Comparison of ENCODE assay signal across 9 cellular contexts in the genomic region with DNA sequence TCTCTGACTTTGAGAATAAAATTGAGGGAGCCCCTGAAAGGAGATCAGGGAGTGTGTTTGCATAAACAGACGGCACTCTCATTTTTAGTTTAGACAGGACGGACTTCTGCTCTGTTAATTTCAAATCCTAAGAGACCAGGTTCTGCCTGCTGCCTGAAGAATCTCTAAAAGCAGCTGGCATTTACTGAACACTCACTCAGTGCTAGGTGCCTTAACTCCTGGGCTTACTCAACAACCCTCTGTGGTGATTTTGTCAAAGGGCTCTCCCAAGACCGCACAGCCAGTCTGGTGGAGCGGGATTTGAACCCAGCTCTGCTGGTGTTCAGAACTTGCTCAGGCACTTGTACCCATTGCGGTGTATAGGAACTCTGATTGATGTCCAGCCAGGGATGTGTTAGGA. TPM values are rescaled to one million over a fixed set of nuclear protein-coding genes. Genes with fewer than 3 reads are reported as not detected.
A peak's percentile ranks its signal among the peaks of the same experiment; 100 is the strongest.
DNase-seq lines count a peak whose midpoint lies in the region; ATAC-seq and TF ChIP-seq lines count a peak whose summit lies in the region.
"Had no signal": no experiment of that assay in that cellular context is flagged by ENCODE, and none has a peak within 500 bp of the region (broad histone marks: within the 10 kb centered on the region; RNA-seq: fewer than 3 reads in every experiment).

No MANE protein-coding gene starts in this region.

- H3K27ac ChIP-seq in cardiac muscle cell (peak overlapping the region; percentile 88), mesenchymal stem cell (ENCODE audit: low read length, poor library complexity, severe bottlenecking) (no peak overlapping the region)

- H3K4me1 ChIP-seq in cardiac muscle cell (ENCODE audit: low read depth) = peaks cover 36% of the 10 kb centered on the region
- H3K4me1 ChIP-seq in mesenchymal stem cell (ENCODE audit: control insufficient read depth, insufficient read depth, low read depth, low read length) = peaks cover 29% of the 10 kb centered on the region

- H3K79me1 ChIP-seq in mesenchymal stem cell (replicated peaks; ENCODE audit: low read length, poor library complexity, severe bottlenecking) = peaks cover 29% of the 10 kb centered on the region

- H2BK15ac ChIP-seq in mesenchymal stem cell (ENCODE audit: low read depth, poor library complexity, severe bottlenecking) = peak overlapping the region; percentile 96

- H3K4ac ChIP-seq in mesenchymal stem cell (ENCODE audit: low read depth in 1 of 2, low read length in 2 of 2) = peak overlapping the region in 1 of 2 experiments; percentile 34

- no peak overlapping the region for H3K4me2 ChIP-seq in mesenchymal stem cell (ENCODE audit: low read length, poor library complexity, severe bottlenecking)

- H3K9ac ChIP-seq in mesenchymal stem cell (ENCODE audit: low read length) = peak overlapping the region; percentile 84

- in situ Hi-C loops in GM13977 (cut with MboI; ENCODE audit: low pct_unique_long_range_greater_than_20kb, low sequenced_read_pairs, unreplicated experiment) = loop anchor here (10.0 kb wide), 1 partner anchor 46 kb away; no protein-coding TSS in a partner anchor

- H3K18ac ChIP-seq in mesenchymal stem cell (ENCODE audit: low read depth in 1 of 2, low read length in 2 of 2) = peak overlapping the region in 1 of 2 experiments; percentile 14

- WGBS in mesenchymal stem cell = 82% methylated on average over 5 of the region's 5 CpGs

- H3K36me3 Mint-ChIP-seq in activated CD8-positive, alpha-beta T cell treated with anti-CD3 and anti-CD28 coated beads, Interleukin-2, amount 10 ng/mL, durations not matched to agents 7 days and 5 days (ENCODE audit: low read depth) = peaks cover 50% of the 10 kb centered on the region
- H3K36me3 Mint-ChIP-seq in type B pancreatic cell = no peaks in the 10 kb centered on the region

- CTCF ChIA-PET in activated CD8-positive, alpha-beta T cell treated with anti-CD3 and anti-CD28 coated beads, Interleukin-2, amount 10 ng/mL, durations not matched to agents 7 days and 5 days (lab: Charles Lee) = interaction anchor here (1.0 to 7.4 kb wide), 8 partner anchors 8 to 167 kb away, joined by 3 to 98 read pairs (median 31); partner anchors contain the start of genes KDM2B and MORN3

- peak overlapping the region in 1 of 2 experiments; percentile 59 for H2BK12ac ChIP-seq in mesenchymal stem cell (ENCODE audit: low read length in 2 of 2)

- peak overlapping the region; percentile 94 for H3K27ac Mint-ChIP-seq in activated CD8-positive, alpha-beta T cell treated with anti-CD3 and anti-CD28 coated beads, Interleukin-2, amount 10 ng/mL, durations not matched to agents 7 days and 5 days
- no peak overlapping the region for H3K27ac Mint-ChIP-seq in type B pancreatic cell

- DNase-seq in cardiac muscle cell (ENCODE audit: low read depth in 1 of 2, low spot score in 1 of 2) (no peak), left ventricle myocardium superior (no peak), mesenchymal stem cell (peak; percentile 21), type B pancreatic cell (ENCODE audit: extremely low spot score, unreplicated experiment) (no peak), GM13977 (ENCODE audit: low spot score) (no peak), NCI-H748 (lab: John Stamatoyannopoulos, UW; ENCODE audit: unreplicated experiment) (no peak), hepatic stellate cell (ENCODE audit: low spot score) (no peak)
- DNase-seq in activated CD8-positive, alpha-beta T cell treated with anti-CD3 and anti-CD28 coated beads, Interleukin-2, amount 10 ng/mL, durations not matched to agents 7 days and 5 days = no peak
- DNase-seq: NCI-H1436 treated with DMSO at 0.1 percent for 48 hours had no signal

- ATAC-seq in left ventricle myocardium superior = no peak
- ATAC-seq in activated CD8-positive, alpha-beta T cell treated with anti-CD3 and anti-CD28 coated beads, Interleukin-2, amount 10 ng/mL, durations not matched to agents 7 days and 5 days = no peak

- H3K4me3 ChIP-seq in cardiac muscle cell (peak overlapping the region; percentile 71), mesenchymal stem cell (ENCODE audit: insufficient read depth in 1 of 2, low read depth in 1 of 2, low read length in 2 of 2) (peak overlapping the region in 1 of 2 experiments; percentile 86)

- POLR2A ChIA-PET in activated CD8-positive, alpha-beta T cell treated with anti-CD3 and anti-CD28 coated beads, Interleukin-2, amount 10 ng/mL, durations not matched to agents 7 days and 5 days (lab: Charles Lee) = interaction anchor here (0.6 to 5.7 kb wide), 9 partner anchors 9 to 100 kb away, joined by 3 to 77 read pairs (median 4); no protein-coding TSS in a partner anchor

- no peaks in the 10 kb centered on the region for H3K9me3 ChIP-seq in cardiac muscle cell (ENCODE audit: low read depth)
- H3K9me3 ChIP-seq in mesenchymal stem cell (ENCODE audit: control insufficient read depth, low read length) = no peaks in the 10 kb centered on the region

- TF ChIP-seq CTCF in cardiac muscle cell (IDR thresholded peaks at IDR 0.05; ENCODE audit: low read depth, low read length) (no peak), type B pancreatic cell (conservative IDR thresholded peaks at IDR 0.05) (no peak), GM13977 (IDR thresholded peaks at IDR 0.05; ENCODE audit: extremely low read depth, insufficient read depth, missing control alignments) (no peak)

- H3K36me3 ChIP-seq in cardiac muscle cell = no peaks in the 10 kb centered on the region
- no peaks in the 10 kb centered on the region for H3K36me3 ChIP-seq in mesenchymal stem cell (ENCODE audit: control insufficient read depth in 1 of 2, insufficient read depth in 2 of 2, low read depth in 1 of 2, low read length in 2 of 2)

- peaks cover 60% of the 10 kb centered on the region for H3K4me1 Mint-ChIP-seq in activated CD8-positive, alpha-beta T cell treated with anti-CD3 and anti-CD28 coated beads, Interleukin-2, amount 10 ng/mL, durations not matched to agents 7 days and 5 days (ENCODE audit: low read depth)
- H3K4me1 Mint-ChIP-seq in type B pancreatic cell (ENCODE audit: unreplicated experiment) = peaks cover 37% of the 10 kb centered on the region

- H3K27me3 Mint-ChIP-seq in activated CD8-positive, alpha-beta T cell treated with anti-CD3 and anti-CD28 coated beads, Interleukin-2, amount 10 ng/mL, durations not matched to agents 7 days and 5 days (ENCODE audit: low read depth) = no peaks in the 10 kb centered on the region
- H3K27me3 Mint-ChIP-seq in type B pancreatic cell = no peaks in the 10 kb centered on the region

- H2AK5ac ChIP-seq in mesenchymal stem cell (ENCODE audit: low read length, severe bottlenecking) = no peak overlapping the region

- no peaks in the 10 kb centered on the region for H3K9me3 Mint-ChIP-seq in activated CD8-positive, alpha-beta T cell treated with anti-CD3 and anti-CD28 coated beads, Interleukin-2, amount 10 ng/mL, durations not matched to agents 7 days and 5 days (ENCODE audit: insufficient read depth)
- H3K9me3 Mint-ChIP-seq in type B pancreatic cell = no peaks in the 10 kb centered on the region

- intact Hi-C loops in left ventricle myocardium superior (cut with micrococcal nuclease) = loop anchor here (10.0 kb wide), 1 partner anchor 64 kb away; no protein-coding TSS in a partner anchor

- no peak overlapping the region for H3K23ac ChIP-seq in mesenchymal stem cell (ENCODE audit: low read length in 2 of 2)

- no peak overlapping the region for H4K8ac ChIP-seq in mesenchymal stem cell (ENCODE audit: low read length)

- no peak overlapping the region for H2BK120ac ChIP-seq in mesenchymal stem cell (ENCODE audit: low read depth, low read length)

- no peak overlapping the region for H3K14ac ChIP-seq in mesenchymal stem cell (ENCODE audit: low read length in 2 of 2)

- no peak overlapping the region for H2BK5ac ChIP-seq in mesenchymal stem cell (ENCODE audit: low read depth, low read length, poor library complexity, severe bottlenecking)

- H3K4me3 Mint-ChIP-seq in activated CD8-positive, alpha-beta T cell treated with anti-CD3 and anti-CD28 coated beads, Interleukin-2, amount 10 ng/mL, durations not matched to agents 7 days and 5 days = peak overlapping the region; percentile 95
- peak overlapping the region; percentile 90 for H3K4me3 Mint-ChIP-seq in type B pancreatic cell

- no peaks in the 10 kb centered on the region for H3K27me3 ChIP-seq in cardiac muscle cell
- H3K27me3 ChIP-seq in mesenchymal stem cell (ENCODE audit: control insufficient read depth in 1 of 2, insufficient read depth in 1 of 2, low read length in 2 of 2) = no peaks in the 10 kb centered on the region

- no peak overlapping the region for H2AFZ ChIP-seq in mesenchymal stem cell (ENCODE audit: low read depth, low read length)

- no peak overlapping the region for H4K91ac ChIP-seq in mesenchymal stem cell (ENCODE audit: low read length)

RNA-seq across cellular contexts. Expression of gene ORAI1, which starts 2.2 kb away (rescaled TPM):
- 36.7 and 41.5 TPM in 2 replicates for total RNA-seq in cardiac muscle cell
- polyA plus RNA-seq in cardiac muscle cell = 63.4 and 72.2 TPM in 2 replicates
- 10.1 TPM for total RNA-seq in left ventricle myocardium superior
- total RNA-seq in activated CD8-positive, alpha-beta T cell treated with anti-CD3 and anti-CD28 coated beads, Interleukin-2, amount 10 ng/mL, durations not matched to agents 7 days and 5 days = 10 to 100 TPM; 67.4 to 69.6 TPM
- polyA plus RNA-seq in mesenchymal stem cell (2013, experiment 1 of 2) = 31.8 TPM
- 32.0 TPM for polyA plus RNA-seq in mesenchymal stem cell (2013, experiment 2 of 2)
- total RNA-seq in type B pancreatic cell (ENCODE audit: low replicate concordance) = 10.5 and 12.9 TPM in 2 replicates

RNA-seq across cellular contexts. Expression of gene MORN3, which starts 40.9 kb away (rescaled TPM):
- total RNA-seq in cardiac muscle cell (1.1 and 2.0 TPM in 2 replicates), left ventricle myocardium superior (not detected), type B pancreatic cell (ENCODE audit: low replicate concordance) (0.80 and 0.83 TPM in 2 replicates)
- 1.6 and 2.8 TPM in 2 replicates for polyA plus RNA-seq in cardiac muscle cell
- total RNA-seq in activated CD8-positive, alpha-beta T cell treated with anti-CD3 and anti-CD28 coated beads, Interleukin-2, amount 10 ng/mL, durations not matched to agents 7 days and 5 days = under 1 TPM; 0.26 to 0.37 TPM
- polyA plus RNA-seq in mesenchymal stem cell (2013, experiment 1 of 2) = 0.35 TPM
- 0.44 TPM for polyA plus RNA-seq in mesenchymal stem cell (2013, experiment 2 of 2)

RNA-seq across cellular contexts. Expression of gene KDM2B, which starts 47.7 kb away (rescaled TPM):
- total RNA-seq in cardiac muscle cell (70.5 and 82.1 TPM in 2 replicates), left ventricle myocardium superior (14.1 TPM), type B pancreatic cell (ENCODE audit: low replicate concordance) (36.9 and 51.7 TPM in 2 replicates)
- polyA plus RNA-seq in cardiac muscle cell = 30.8 and 35.8 TPM in 2 replicates
- total RNA-seq in activated CD8-positive, alpha-beta T cell treated with anti-CD3 and anti-CD28 coated beads, Interleukin-2, amount 10 ng/mL, durations not matched to agents 7 days and 5 days = 10 to 100 TPM; 76.1 to 76.6 TPM
- 15.0 TPM for polyA plus RNA-seq in mesenchymal stem cell (2013, experiment 1 of 2)
- 13.5 TPM for polyA plus RNA-seq in mesenchymal stem cell (2013, experiment 2 of 2)
